Comparison of ENCODE assay signal across 9 cellular contexts in genomic region chr2:42975358-42975717, GRCh38.
DNase-seq lines count a peak whose midpoint lies in the region; ATAC-seq and TF ChIP-seq lines count a peak whose summit lies in the region.
"Had no signal": no experiment of that assay in that cellular context is flagged by ENCODE, and none has a peak within 500 bp of the region (broad histone marks: within the 10 kb centered on the region; RNA-seq: fewer than 3 reads in every experiment).

No MANE protein-coding gene starts in this region.

- peak overlapping the region; percentile 50 for H3K4me3 ChIP-seq in retinal pigment epithelial cell (ENCODE audit: low read length)

- peaks cover 9% of the 10 kb centered on the region for H3K4me1 Mint-ChIP-seq in CD4-positive, alpha-beta T cell (ENCODE audit: low read depth)
- peaks cover 35% of the 10 kb centered on the region for H3K4me1 Mint-ChIP-seq in activated B cell treated with CpG ODN at 0.5 μM for 24 hours
- peaks cover 16% of the 10 kb centered on the region for H3K4me1 Mint-ChIP-seq in activated CD8-positive, alpha-beta T cell treated with anti-CD3 and anti-CD28 coated beads for 36 hours (ENCODE audit: low read depth)

- no peak for DNase-seq in CD4-positive, alpha-beta T cell
- peak; percentile 15 for DNase-seq in activated B cell treated with CpG ODN at 0.5 μM for 24 hours
- DNase-seq in left ventricle myocardium superior, result no peak
- DNase-seq in retinal pigment epithelial cell (ENCODE audit: low read depth), result no peak
- no peak for DNase-seq in activated CD8-positive, alpha-beta T cell treated with anti-CD3 and anti-CD28 coated beads for 36 hours
- no peak for DNase-seq in OCI-M2 (lab: John Stamatoyannopoulos, UW; ENCODE audit: unreplicated experiment)

- CTCF ChIA-PET in CD4-positive, alpha-beta T cell (lab: Charles Lee), result interaction anchor here (1.3 to 1.9 kb wide), 6 partner anchors 152 to 509 kb away, joined by 3 to 11 read pairs (median 6); no protein-coding TSS in a partner anchor
- CTCF ChIA-PET in activated B cell treated with CpG ODN at 0.5 μM for 24 hours (lab: Charles Lee), result interaction anchor here (0.8 to 7.4 kb wide), 10 partner anchors 12 to 566 kb away, joined by 3 to 54 read pairs (median 5); no protein-coding TSS in a partner anchor
- CTCF ChIA-PET in activated CD8-positive, alpha-beta T cell treated with anti-CD3 and anti-CD28 coated beads for 36 hours (lab: Charles Lee), result interaction anchor here (0.7 to 5.5 kb wide), 17 partner anchors 10 to 509 kb away, joined by 3 to 63 read pairs (median 4); no protein-coding TSS in a partner anchor

- POLR2A ChIA-PET in CD4-positive, alpha-beta T cell (lab: Charles Lee), result interaction anchor here (1.0 to 2.5 kb wide), 4 partner anchors 246 to 254 kb away, joined by 3 to 15 read pairs (median 4); partner anchors contain the start of gene ZFP36L2
- POLR2A ChIA-PET in activated B cell treated with CpG ODN at 0.5 μM for 24 hours (lab: Charles Lee), result interaction anchor here (0.7 to 1.2 kb wide), 2 partner anchors 243 to 246 kb away, joined by 4 read pairs; no protein-coding TSS in a partner anchor
- POLR2A ChIA-PET in activated CD8-positive, alpha-beta T cell treated with anti-CD3 and anti-CD28 coated beads for 36 hours (lab: Charles Lee), result interaction anchor here (0.7 to 0.9 kb wide), 3 partner anchors 20 to 563 kb away, joined by 3 read pairs; no protein-coding TSS in a partner anchor

- H3K4me3 Mint-ChIP-seq in CD4-positive, alpha-beta T cell, result no peak overlapping the region
- H3K4me3 Mint-ChIP-seq in activated B cell treated with CpG ODN at 0.5 μM for 24 hours, result no peak overlapping the region
- H3K4me3 Mint-ChIP-seq in activated CD8-positive, alpha-beta T cell treated with anti-CD3 and anti-CD28 coated beads for 36 hours, result no peak overlapping the region
- H3K4me3 Mint-ChIP-seq: activated naive CD8-positive, alpha-beta T cell had no signal

- no peak overlapping the region for H3K27ac ChIP-seq in CD4-positive, alpha-beta T cell (ENCODE audit: low read depth, low read length)

- no peaks in the 10 kb centered on the region for H3K9me3 Mint-ChIP-seq in CD4-positive, alpha-beta T cell
- no peaks in the 10 kb centered on the region for H3K9me3 Mint-ChIP-seq in activated B cell treated with CpG ODN at 0.5 μM for 24 hours
- H3K9me3 Mint-ChIP-seq in activated CD8-positive, alpha-beta T cell treated with anti-CD3 and anti-CD28 coated beads for 36 hours, result no peaks in the 10 kb centered on the region

- no peak overlapping the region for H3K27ac Mint-ChIP-seq in CD4-positive, alpha-beta T cell
- no peak overlapping the region for H3K27ac Mint-ChIP-seq in activated B cell treated with CpG ODN at 0.5 μM for 24 hours
- no peak overlapping the region for H3K27ac Mint-ChIP-seq in activated CD8-positive, alpha-beta T cell treated with anti-CD3 and anti-CD28 coated beads for 36 hours
- H3K27ac Mint-ChIP-seq: activated naive CD8-positive, alpha-beta T cell had no signal

- H3K36me3 Mint-ChIP-seq in CD4-positive, alpha-beta T cell (ENCODE audit: low read depth), result no peaks in the 10 kb centered on the region
- H3K36me3 Mint-ChIP-seq in activated B cell treated with CpG ODN at 0.5 μM for 24 hours (ENCODE audit: low read depth), result no peaks in the 10 kb centered on the region
- H3K36me3 Mint-ChIP-seq in activated CD8-positive, alpha-beta T cell treated with anti-CD3 and anti-CD28 coated beads for 36 hours (ENCODE audit: low read depth), result no peaks in the 10 kb centered on the region
- H3K36me3 Mint-ChIP-seq: activated naive CD8-positive, alpha-beta T cell had no signal

- no peaks in the 10 kb centered on the region for H3K9me3 ChIP-seq in CD4-positive, alpha-beta T cell (ENCODE audit: control insufficient read depth, low read length)

- ATAC-seq in CD4-positive, alpha-beta T cell (ENCODE audit: poor library complexity), result no peak
- ATAC-seq in activated B cell treated with CpG ODN at 0.5 μM for 24 hours (ENCODE audit: low read depth) (no peak), left ventricle myocardium superior (peak; percentile 51), GM18873 (IDR thresholded peaks at IDR 0.05; ENCODE audit: low FRiP score, unreplicated experiment) (no peak), HG03442 (IDR thresholded peaks at IDR 0.05; ENCODE audit: unreplicated experiment) (no peak)
- no peak for ATAC-seq in activated CD8-positive, alpha-beta T cell treated with anti-CD3 and anti-CD28 coated beads for 36 hours

- intact Hi-C loops in CD4-positive, alpha-beta T cell (cut with DNase I, micrococcal nuclease), result loop anchor here (1.0 to 10.0 kb wide), 4 partner anchors 149 to 255 kb away; no protein-coding TSS in a partner anchor
- intact Hi-C loops in activated B cell treated with CpG ODN at 0.5 μM for 24 hours (cut with micrococcal nuclease), result loop anchor here (1.0 to 5.0 kb wide), 5 partner anchors 27 to 509 kb away; no protein-coding TSS in a partner anchor
- intact Hi-C loops in left ventricle myocardium superior (cut with micrococcal nuclease), result loop anchor here (10.0 kb wide), 1 partner anchor 249 kb away; the partner anchor contains the start of gene ZFP36L2
- intact Hi-C loops in activated CD8-positive, alpha-beta T cell treated with anti-CD3 and anti-CD28 coated beads for 36 hours (cut with micrococcal nuclease), result loop anchor here (10.0 kb wide), 2 partner anchors 149 to 249 kb away; partner anchors contain the start of gene ZFP36L2

- no peaks in the 10 kb centered on the region for H3K27me3 Mint-ChIP-seq in CD4-positive, alpha-beta T cell
- peaks cover 3% of the 10 kb centered on the region for H3K27me3 Mint-ChIP-seq in activated B cell treated with CpG ODN at 0.5 μM for 24 hours
- no peaks in the 10 kb centered on the region for H3K27me3 Mint-ChIP-seq in activated CD8-positive, alpha-beta T cell treated with anti-CD3 and anti-CD28 coated beads for 36 hours
- H3K27me3 Mint-ChIP-seq: activated naive CD8-positive, alpha-beta T cell had no signal

- H3K27me3 ChIP-seq in CD4-positive, alpha-beta T cell (ENCODE audit: control insufficient read depth, insufficient read depth, low read length), result no peaks in the 10 kb centered on the region

- peak; percentile 13 for TF ChIP-seq CTCF in CD4-positive, alpha-beta T cell (IDR thresholded peaks at IDR 0.05)
- TF ChIP-seq CTCF in activated B cell treated with CpG ODN at 0.5 μM for 24 hours (IDR thresholded peaks at IDR 0.05) (no peak), retinal pigment epithelial cell (conservative IDR thresholded peaks at IDR 0.05; ENCODE audit: low read depth, low read length) (no peak)
- TF ChIP-seq CTCF in activated CD8-positive, alpha-beta T cell treated with anti-CD3 and anti-CD28 coated beads for 36 hours (IDR thresholded peaks at IDR 0.05), result no peak
